Comparison of ENCODE assay signal across 10 cellular contexts in genomic region chr3:12838179-12838965, GRCh38. TPM values are rescaled to one million over a fixed set of nuclear protein-coding genes. Genes with fewer than 3 reads are reported as not detected.
A peak's percentile ranks its signal among the peaks of the same experiment; 100 is the strongest.
DNase-seq lines count a peak whose midpoint lies in the region; ATAC-seq and TF ChIP-seq lines count a peak whose summit lies in the region.
"Had no signal": no experiment of that assay in that cellular context is flagged by ENCODE, and none has a peak within 500 bp of the region (broad histone marks: within the 10 kb centered on the region; RNA-seq: fewer than 3 reads in every experiment).

No MANE protein-coding gene starts in this region.

- no peak for TF ChIP-seq CTCF in AG10803 (conservative IDR thresholded peaks at IDR 0.05; ENCODE audit: low read length)

- no peak for ATAC-seq in activated CD8-positive, alpha-beta T cell treated with anti-CD3 and anti-CD28 coated beads, Interleukin-2, amount 10 ng/mL, durations not matched to agents 7 days and 5 days
- ATAC-seq: pancreas had no signal

- peak overlapping the region; percentile 96 for H3K4me3 Mint-ChIP-seq in activated CD8-positive, alpha-beta T cell treated with anti-CD3 and anti-CD28 coated beads, Interleukin-2, amount 10 ng/mL, durations not matched to agents 7 days and 5 days

- TF ChIP-seq POLR2A in GM19193 (IDR thresholded peaks at IDR 0.05; ENCODE audit: extremely low read depth, insufficient read depth, insufficient read length), result peak; percentile 18

- no peaks in the 10 kb centered on the region for H3K9me3 Mint-ChIP-seq in activated CD8-positive, alpha-beta T cell treated with anti-CD3 and anti-CD28 coated beads, Interleukin-2, amount 10 ng/mL, durations not matched to agents 7 days and 5 days (ENCODE audit: insufficient read depth)

- H3K27ac Mint-ChIP-seq in activated CD8-positive, alpha-beta T cell treated with anti-CD3 and anti-CD28 coated beads, Interleukin-2, amount 10 ng/mL, durations not matched to agents 7 days and 5 days, result peak overlapping the region; percentile 26

- peaks cover 73% of the 10 kb centered on the region for H3K36me3 Mint-ChIP-seq in activated CD8-positive, alpha-beta T cell treated with anti-CD3 and anti-CD28 coated beads, Interleukin-2, amount 10 ng/mL, durations not matched to agents 7 days and 5 days (ENCODE audit: low read depth)

- DNase-seq in AG10803 (ENCODE audit: low read depth) (peak; percentile 26), iris pigment epithelial cell (ENCODE audit: low read depth) (peak; percentile 21), GDM1 (lab: John Stamatoyannopoulos, UW) (no peak), epidermal melanocyte (ENCODE audit: insufficient read length, low spot score) (no peak), GM19238 (ENCODE audit: insufficient read length, low spot score) (no peak), NOMO-1 treated with dmso at 0.1 percent for 144 hours (lab: John Stamatoyannopoulos, UW; ENCODE audit: unreplicated experiment) (no peak)
- DNase-seq in activated CD8-positive, alpha-beta T cell treated with anti-CD3 and anti-CD28 coated beads, Interleukin-2, amount 10 ng/mL, durations not matched to agents 7 days and 5 days, result no peak
- DNase-seq: pancreas, T-helper 9 cell had no signal

- H3K4me1 Mint-ChIP-seq in activated CD8-positive, alpha-beta T cell treated with anti-CD3 and anti-CD28 coated beads, Interleukin-2, amount 10 ng/mL, durations not matched to agents 7 days and 5 days (ENCODE audit: low read depth), result peaks cover 55% of the 10 kb centered on the region

- CTCF ChIA-PET in activated CD8-positive, alpha-beta T cell treated with anti-CD3 and anti-CD28 coated beads, Interleukin-2, amount 10 ng/mL, durations not matched to agents 7 days and 5 days (lab: Charles Lee), result interaction anchor here (3.4 kb wide), 1 partner anchor 28 kb away, joined by 14 read pairs; no protein-coding TSS in a partner anchor

- H3K27me3 Mint-ChIP-seq in activated CD8-positive, alpha-beta T cell treated with anti-CD3 and anti-CD28 coated beads, Interleukin-2, amount 10 ng/mL, durations not matched to agents 7 days and 5 days (ENCODE audit: low read depth), result no peaks in the 10 kb centered on the region

- H3K4me3 ChIP-seq in AG10803 (ENCODE audit: low read length), result peak overlapping the region; percentile 8

- POLR2A ChIA-PET in activated CD8-positive, alpha-beta T cell treated with anti-CD3 and anti-CD28 coated beads, Interleukin-2, amount 10 ng/mL, durations not matched to agents 7 days and 5 days (lab: Charles Lee), result no interaction called here

RNA-seq across cellular contexts. Expression of gene RPL32, which starts 3.0 kb away (rescaled TPM):
- total RNA-seq in activated CD8-positive, alpha-beta T cell treated with anti-CD3 and anti-CD28 coated beads, Interleukin-2, amount 10 ng/mL, durations not matched to agents 7 days and 5 days, result 1,000 to 10,000 TPM; 1,764 to 1,890 TPM

RNA-seq across cellular contexts. Expression of gene CAND2, which starts 41.9 kb away (rescaled TPM):
- under 1 TPM; 0.31 to 0.53 TPM for total RNA-seq in activated CD8-positive, alpha-beta T cell treated with anti-CD3 and anti-CD28 coated beads, Interleukin-2, amount 10 ng/mL, durations not matched to agents 7 days and 5 days

Comparison
In these comparisons a context has a peak if more than half of its experiments do, and no peak if none do; other contexts are left out.
1. DNase-seq: peak in AG10803 (single experiment) and iris pigment epithelial cell (single experiment); none in activated CD8-positive, alpha-beta T cell treated with anti-CD3 and anti-CD28 coated beads, Interleukin-2, amount 10 ng/mL, durations not matched to agents 7 days and 5 days (single experiment), GDM1 (single experiment), epidermal melanocyte (single experiment), GM19238 (single experiment) and NOMO-1 treated with dmso at 0.1 percent for 144 hours (single experiment).